ENCODE assay signal across 1 cellular context in genomic region chr16:8859913-8860881, GRCh38.
TF ChIP-seq lines count a peak whose summit lies in the region.

No MANE protein-coding gene starts in this region.

TF ChIP-seq in HepG2, 621 proteins besides CTCF, POLR2A, EP300 and RAD21 (continued from another document and continues in another):
- TF ChIP-seq, protein P1, sequence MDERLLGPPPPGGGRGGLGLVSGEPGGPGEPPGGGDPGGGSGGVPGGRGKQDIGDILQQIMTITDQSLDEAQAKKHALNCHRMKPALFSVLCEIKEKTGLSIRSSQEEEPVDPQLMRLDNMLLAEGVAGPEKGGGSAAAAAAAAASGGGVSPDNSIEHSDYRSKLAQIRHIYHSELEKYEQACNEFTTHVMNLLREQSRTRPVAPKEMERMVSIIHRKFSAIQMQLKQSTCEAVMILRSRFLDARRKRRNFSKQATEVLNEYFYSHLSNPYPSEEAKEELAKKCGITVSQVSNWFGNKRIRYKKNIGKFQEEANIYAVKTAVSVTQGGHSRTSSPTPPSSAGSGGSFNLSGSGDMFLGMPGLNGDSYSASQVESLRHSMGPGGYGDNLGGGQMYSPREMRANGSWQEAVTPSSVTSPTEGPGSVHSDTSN (CRISPR knock-in tag; IDR thresholded peaks at IDR 0.05), result no peak
- TF ChIP-seq ZNF441 (CRISPR knock-in tag; IDR thresholded peaks at IDR 0.05; ENCODE audit: borderline replicate concordance) (peak; percentile 49; the same call in 1 of the 2 replicates), SAFB2 (CRISPR knock-in tag; IDR thresholded peaks at IDR 0.05; ENCODE audit: borderline replicate concordance, low read depth) (peak; percentile 91), PHF20 (CRISPR knock-in tag; IDR thresholded peaks at IDR 0.05) (no peak), SMAD9 (CRISPR knock-in tag; IDR thresholded peaks at IDR 0.05) (peak; percentile 78; the same call in 1 of the 2 replicates), JARID2 (CRISPR knock-in tag; IDR thresholded peaks at IDR 0.05; ENCODE audit: insufficient replicate concordance) (no peak), TBP (CRISPR knock-in tag; IDR thresholded peaks at IDR 0.05) (no peak), GZF1 (CRISPR knock-in tag; IDR thresholded peaks at IDR 0.05) (peak; percentile 74; the same call in 1 of the 2 replicates), MIXL1 (CRISPR knock-in tag; IDR thresholded peaks at IDR 0.05) (peak; percentile 54; the same call in 1 of the 2 replicates), ZBTB25 (CRISPR knock-in tag; IDR thresholded peaks at IDR 0.05) (peak; percentile 86), ZMYM4 (CRISPR knock-in tag; IDR thresholded peaks at IDR 0.05) (peak; percentile 60), HDAC1 (CRISPR knock-in tag; IDR thresholded peaks at IDR 0.05) (peak; percentile 94), SKIL (CRISPR knock-in tag; IDR thresholded peaks at IDR 0.05; ENCODE audit: borderline replicate concordance) (no peak), FOSL1 (CRISPR knock-in tag; IDR thresholded peaks at IDR 0.05; ENCODE audit: borderline replicate concordance) (no peak), KAT7 (CRISPR knock-in tag; IDR thresholded peaks at IDR 0.05; ENCODE audit: borderline replicate concordance) (no peak; the same call in none of the 2 replicates), ATAD3A (CRISPR knock-in tag; IDR thresholded peaks at IDR 0.05) (no peak), ZBTB44 (CRISPR knock-in tag; IDR thresholded peaks at IDR 0.05) (peak; percentile 89; the same call in 1 of the 2 replicates), ZNF704 (CRISPR knock-in tag; IDR thresholded peaks at IDR 0.05; ENCODE audit: borderline replicate concordance) (peak; percentile 74; the same call in 1 of the 2 replicates), PPARG (CRISPR knock-in tag; conservative IDR thresholded peaks at IDR 0.05) (peak; percentile 61; the same call in 1 of the 2 replicates), ZNF614 (CRISPR knock-in tag; IDR thresholded peaks at IDR 0.05; ENCODE audit: borderline replicate concordance) (peak; percentile 95; the same call in 1 of the 2 replicates), PHF8 (CRISPR knock-in tag; IDR thresholded peaks at IDR 0.05) (0 out of 2 replicates have a peak, but pooled peaks have one; percentile 27), TBX2 (CRISPR knock-in tag; IDR thresholded peaks at IDR 0.05; ENCODE audit: borderline replicate concordance) (peak; percentile 75), ZSCAN12 (CRISPR knock-in tag; IDR thresholded peaks at IDR 0.05) (0 out of 2 replicates have a peak, but pooled peaks have one; percentile 17), ZFP91 (CRISPR knock-in tag; IDR thresholded peaks at IDR 0.05; ENCODE audit: borderline replicate concordance) (peak; percentile 69), SRSF4 (IDR thresholded peaks at IDR 0.05; ENCODE audit: low read depth, low read length, poor library complexity, severe bottlenecking) (no peak), KLF6 (CRISPR knock-in tag; IDR thresholded peaks at IDR 0.05) (peak; percentile 80), HNRNPLL (IDR thresholded peaks at IDR 0.05; ENCODE audit: low read depth, low read length, poor library complexity, severe bottlenecking) (peak; percentile 9), NR1H2 (CRISPR knock-in tag; IDR thresholded peaks at IDR 0.05; ENCODE audit: borderline replicate concordance, low read depth) (no peak), ZBTB3 (CRISPR knock-in tag; IDR thresholded peaks at IDR 0.05; ENCODE audit: borderline replicate concordance, low read depth) (no peak), TBL1XR1 (IDR thresholded peaks at IDR 0.05; ENCODE audit: borderline replicate concordance, low read length, partially characterized antibody) (peak; percentile 11), ADNP (CRISPR knock-in tag; IDR thresholded peaks at IDR 0.05) (peak; percentile 78; the same call in 1 of the 2 replicates), JUNB (CRISPR knock-in tag; IDR thresholded peaks at IDR 0.05; ENCODE audit: borderline replicate concordance) (no peak), ZFP1 (CRISPR knock-in tag; IDR thresholded peaks at IDR 0.05) (peak; percentile 89; the same call in 1 of the 2 replicates), ZNF781 (CRISPR knock-in tag; IDR thresholded peaks at IDR 0.05; ENCODE audit: borderline replicate concordance, not compliant biosample characterization) (no peak), MLLT10 (CRISPR knock-in tag; IDR thresholded peaks at IDR 0.05) (no peak)
- TF ChIP-seq, protein P2, sequence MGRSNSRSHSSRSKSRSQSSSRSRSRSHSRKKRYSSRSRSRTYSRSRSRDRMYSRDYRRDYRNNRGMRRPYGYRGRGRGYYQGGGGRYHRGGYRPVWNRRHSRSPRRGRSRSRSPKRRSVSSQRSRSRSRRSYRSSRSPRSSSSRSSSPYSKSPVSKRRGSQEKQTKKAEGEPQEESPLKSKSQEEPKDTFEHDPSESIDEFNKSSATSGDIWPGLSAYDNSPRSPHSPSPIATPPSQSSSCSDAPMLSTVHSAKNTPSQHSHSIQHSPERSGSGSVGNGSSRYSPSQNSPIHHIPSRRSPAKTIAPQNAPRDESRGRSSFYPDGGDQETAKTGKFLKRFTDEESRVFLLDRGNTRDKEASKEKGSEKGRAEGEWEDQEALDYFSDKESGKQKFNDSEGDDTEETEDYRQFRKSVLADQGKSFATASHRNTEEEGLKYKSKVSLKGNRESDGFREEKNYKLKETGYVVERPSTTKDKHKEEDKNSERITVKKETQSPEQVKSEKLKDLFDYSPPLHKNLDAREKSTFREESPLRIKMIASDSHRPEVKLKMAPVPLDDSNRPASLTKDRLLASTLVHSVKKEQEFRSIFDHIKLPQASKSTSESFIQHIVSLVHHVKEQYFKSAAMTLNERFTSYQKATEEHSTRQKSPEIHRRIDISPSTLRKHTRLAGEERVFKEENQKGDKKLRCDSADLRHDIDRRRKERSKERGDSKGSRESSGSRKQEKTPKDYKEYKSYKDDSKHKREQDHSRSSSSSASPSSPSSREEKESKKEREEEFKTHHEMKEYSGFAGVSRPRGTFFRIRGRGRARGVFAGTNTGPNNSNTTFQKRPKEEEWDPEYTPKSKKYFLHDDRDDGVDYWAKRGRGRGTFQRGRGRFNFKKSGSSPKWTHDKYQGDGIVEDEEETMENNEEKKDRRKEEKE (IDR thresholded peaks at IDR 0.05), result no peak
- TF ChIP-seq, protein P3, sequence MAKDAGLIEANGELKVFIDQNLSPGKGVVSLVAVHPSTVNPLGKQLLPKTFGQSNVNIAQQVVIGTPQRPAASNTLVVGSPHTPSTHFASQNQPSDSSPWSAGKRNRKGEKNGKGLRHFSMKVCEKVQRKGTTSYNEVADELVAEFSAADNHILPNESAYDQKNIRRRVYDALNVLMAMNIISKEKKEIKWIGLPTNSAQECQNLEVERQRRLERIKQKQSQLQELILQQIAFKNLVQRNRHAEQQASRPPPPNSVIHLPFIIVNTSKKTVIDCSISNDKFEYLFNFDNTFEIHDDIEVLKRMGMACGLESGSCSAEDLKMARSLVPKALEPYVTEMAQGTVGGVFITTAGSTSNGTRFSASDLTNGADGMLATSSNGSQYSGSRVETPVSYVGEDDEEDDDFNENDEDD (CRISPR knock-in tag; IDR thresholded peaks at IDR 0.05; ENCODE audit: borderline replicate concordance), result peak; percentile 94
- TF ChIP-seq, protein P4, sequence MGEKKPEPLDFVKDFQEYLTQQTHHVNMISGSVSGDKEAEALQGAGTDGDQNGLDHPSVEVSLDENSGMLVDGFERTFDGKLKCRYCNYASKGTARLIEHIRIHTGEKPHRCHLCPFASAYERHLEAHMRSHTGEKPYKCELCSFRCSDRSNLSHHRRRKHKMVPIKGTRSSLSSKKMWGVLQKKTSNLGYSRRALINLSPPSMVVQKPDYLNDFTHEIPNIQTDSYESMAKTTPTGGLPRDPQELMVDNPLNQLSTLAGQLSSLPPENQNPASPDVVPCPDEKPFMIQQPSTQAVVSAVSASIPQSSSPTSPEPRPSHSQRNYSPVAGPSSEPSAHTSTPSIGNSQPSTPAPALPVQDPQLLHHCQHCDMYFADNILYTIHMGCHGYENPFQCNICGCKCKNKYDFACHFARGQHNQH (CRISPR knock-in tag; IDR thresholded peaks at IDR 0.05), result peak; percentile 89; the same call in 1 of the 2 replicates
- TF ChIP-seq, protein P5, sequence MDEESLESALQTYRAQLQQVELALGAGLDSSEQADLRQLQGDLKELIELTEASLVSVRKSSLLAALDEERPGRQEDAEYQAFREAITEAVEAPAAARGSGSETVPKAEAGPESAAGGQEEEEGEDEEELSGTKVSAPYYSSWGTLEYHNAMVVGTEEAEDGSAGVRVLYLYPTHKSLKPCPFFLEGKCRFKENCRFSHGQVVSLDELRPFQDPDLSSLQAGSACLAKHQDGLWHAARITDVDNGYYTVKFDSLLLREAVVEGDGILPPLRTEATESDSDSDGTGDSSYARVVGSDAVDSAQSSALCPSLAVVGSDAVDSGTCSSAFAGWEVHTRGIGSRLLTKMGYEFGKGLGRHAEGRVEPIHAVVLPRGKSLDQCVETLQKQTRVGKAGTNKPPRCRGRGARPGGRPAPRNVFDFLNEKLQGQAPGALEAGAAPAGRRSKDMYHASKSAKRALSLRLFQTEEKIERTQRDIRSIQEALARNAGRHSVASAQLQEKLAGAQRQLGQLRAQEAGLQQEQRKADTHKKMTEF (CRISPR knock-in tag; IDR thresholded peaks at IDR 0.05), result peak; percentile 85
- TF ChIP-seq, protein P6, sequence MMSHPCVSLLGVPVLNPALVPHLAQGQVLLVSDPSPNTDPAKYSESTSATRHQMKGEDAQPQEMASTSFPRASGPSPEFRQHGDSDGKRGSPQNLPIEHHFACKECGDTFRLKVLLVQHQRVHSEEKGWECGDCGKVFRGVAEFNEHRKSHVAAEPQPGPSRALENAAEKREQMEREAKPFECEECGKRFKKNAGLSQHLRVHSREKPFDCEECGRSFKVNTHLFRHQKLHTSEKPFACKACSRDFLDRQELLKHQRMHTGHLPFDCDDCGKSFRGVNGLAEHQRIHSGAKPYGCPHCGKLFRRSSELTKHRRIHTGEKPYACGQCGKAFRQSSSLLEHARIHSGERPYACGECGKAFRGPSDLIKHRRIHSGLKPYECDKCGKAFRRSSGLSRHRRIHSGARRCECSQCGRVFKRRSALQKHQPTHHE (CRISPR knock-in tag; IDR thresholded peaks at IDR 0.05; ENCODE audit: borderline replicate concordance), result peak; percentile 54; the same call in 1 of the 2 replicates
